In the genomic region with DNA sequence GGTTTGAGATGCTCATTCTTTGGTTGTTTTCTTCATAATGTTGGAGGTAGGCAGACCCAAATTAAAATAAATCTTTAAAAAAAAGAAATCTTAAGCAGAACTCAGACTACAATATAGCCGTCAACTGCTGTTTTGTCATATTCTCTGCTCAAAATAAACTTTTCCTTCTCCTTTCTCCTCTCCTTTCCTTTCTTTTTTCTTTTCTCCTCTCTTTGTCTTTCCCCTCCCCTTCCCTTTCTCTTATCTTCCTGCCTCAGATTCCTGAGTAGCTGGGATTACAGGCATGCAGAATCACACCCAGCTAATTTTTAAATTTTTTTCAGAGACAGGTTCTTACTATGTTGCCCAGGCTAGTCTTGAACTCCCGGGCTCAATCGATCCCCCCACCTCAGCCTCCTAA, we compare ENCODE assay signal across 19 cellular contexts.
"Had no signal": no experiment of that assay in that cellular context is flagged by ENCODE, and none has a peak within 500 bp of the region (broad histone marks: within the 10 kb centered on the region; RNA-seq: fewer than 3 reads in every experiment).

No MANE protein-coding gene starts in this region.

- H3K9me3 ChIP-seq: breast epithelium, mucosa of descending colon, SJSA1, suprapubic skin had no signal

- H3K4me1 ChIP-seq: breast epithelium, foreskin keratinocyte, SJSA1, suprapubic skin had no signal

- H3K4me3 Mint-ChIP-seq: activated CD4-positive, alpha-beta T cell treated with anti-CD3 and anti-CD28 coated beads for 36 hours; activated CD8-positive, alpha-beta T cell treated with anti-CD3 and anti-CD28 coated beads for 36 hours; activated naive CD4-positive, alpha-beta T cell treated with anti-CD3 and anti-CD28 coated beads, Interleukin-2, amount 10 ng/mL, durations not matched to agents 7 days and 5 days; activated T-helper 1 cell treated with anti-CD3 and anti-CD28 coated beads, Interleukin-12 subunit alpha, Interleukin-12 subunit beta, Interleukin-2, Interleukin-4 antibody, amounts not matched to agents 30 ng/mL and 10 ng/mL and 1 ng/mL, durations not matched to agents 14 hours and 24 hours and 36 hours; memory B cell had no signal

- DNase-seq: activated CD4-positive, alpha-beta T cell treated with anti-CD3 and anti-CD28 coated beads for 36 hours; activated CD8-positive, alpha-beta T cell treated with anti-CD3 and anti-CD28 coated beads for 36 hours; activated naive CD4-positive, alpha-beta T cell treated with anti-CD3 and anti-CD28 coated beads, Interleukin-2, amount 10 ng/mL, durations not matched to agents 7 days and 5 days; aorta; cerebellar nuclear complex; effector memory CD4-positive, alpha-beta T cell; foreskin keratinocyte; kidney glomerular epithelial cell; left ventricle myocardium superior; mucosa of descending colon; naive thymus-derived CD8-positive, alpha-beta T cell; posterior cingulate gyrus; stimulated activated CD4-positive, alpha-beta T cell treated with anti-CD3 and anti-CD28 coated beads, Interleukin-2, amount 100 ng/mL, for 48 hours; WERI-Rb-1 had no signal

- H3K27me3 Mint-ChIP-seq: activated CD4-positive, alpha-beta T cell treated with anti-CD3 and anti-CD28 coated beads for 36 hours; activated CD8-positive, alpha-beta T cell treated with anti-CD3 and anti-CD28 coated beads for 36 hours; activated naive CD4-positive, alpha-beta T cell treated with anti-CD3 and anti-CD28 coated beads, Interleukin-2, amount 10 ng/mL, durations not matched to agents 7 days and 5 days; memory B cell; naive thymus-derived CD8-positive, alpha-beta T cell had no signal

- H3K9me3 Mint-ChIP-seq: activated CD8-positive, alpha-beta T cell treated with anti-CD3 and anti-CD28 coated beads for 36 hours; activated naive CD4-positive, alpha-beta T cell treated with anti-CD3 and anti-CD28 coated beads, Interleukin-2, amount 10 ng/mL, durations not matched to agents 7 days and 5 days; activated T-helper 1 cell treated with anti-CD3 and anti-CD28 coated beads, Interleukin-12 subunit alpha, Interleukin-12 subunit beta, Interleukin-2, Interleukin-4 antibody, amounts not matched to agents 30 ng/mL and 10 ng/mL and 1 ng/mL, durations not matched to agents 14 hours and 24 hours and 36 hours; memory B cell; naive thymus-derived CD8-positive, alpha-beta T cell had no signal

- H3K27ac ChIP-seq: breast epithelium, foreskin keratinocyte, SJSA1, suprapubic skin, WERI-Rb-1 had no signal

- H3K4me1 Mint-ChIP-seq: activated CD4-positive, alpha-beta T cell treated with anti-CD3 and anti-CD28 coated beads for 36 hours; memory B cell had no signal

- ATAC-seq: activated CD4-positive, alpha-beta T cell treated with anti-CD3 and anti-CD28 coated beads for 36 hours; activated CD8-positive, alpha-beta T cell treated with anti-CD3 and anti-CD28 coated beads for 36 hours; foreskin keratinocyte; left ventricle myocardium superior; mucosa of descending colon; naive thymus-derived CD8-positive, alpha-beta T cell had no signal

- H3K4me3 ChIP-seq: breast epithelium, mucosa of descending colon, SJSA1, suprapubic skin had no signal

- H3K27ac Mint-ChIP-seq: activated CD4-positive, alpha-beta T cell treated with anti-CD3 and anti-CD28 coated beads for 36 hours; activated CD8-positive, alpha-beta T cell treated with anti-CD3 and anti-CD28 coated beads for 36 hours; activated naive CD4-positive, alpha-beta T cell treated with anti-CD3 and anti-CD28 coated beads, Interleukin-2, amount 10 ng/mL, durations not matched to agents 7 days and 5 days; activated T-helper 1 cell treated with anti-CD3 and anti-CD28 coated beads, Interleukin-12 subunit alpha, Interleukin-12 subunit beta, Interleukin-2, Interleukin-4 antibody, amounts not matched to agents 30 ng/mL and 10 ng/mL and 1 ng/mL, durations not matched to agents 14 hours and 24 hours and 36 hours; memory B cell had no signal
